Comparison of ENCODE assay signal across 8 cellular contexts in genomic region chr10:73247509-73248258, GRCh38. TPM values are rescaled to one million over a fixed set of nuclear protein-coding genes. Genes with fewer than 3 reads are reported as not detected.
DNase-seq lines count a peak whose midpoint lies in the region; ATAC-seq and TF ChIP-seq lines count a peak whose summit lies in the region.

No MANE protein-coding gene starts in this region.

- intact Hi-C loops in sciatic nerve (cut with DNase I) = no loop called here

- H3K36me3 ChIP-seq in ACC112 (ENCODE audit: insufficient read depth, low read length) = peaks cover 15% of the 10 kb centered on the region

- H3K4me1 ChIP-seq in ACC112 (ENCODE audit: control insufficient read depth, insufficient read depth, low read length, unreplicated experiment) = peaks cover 35% of the 10 kb centered on the region

- peak overlapping the region; percentile 91 for H3K27ac ChIP-seq in ACC112 (ENCODE audit: low read depth, low read length)

- peak overlapping the region; percentile 99 for H3K27ac Mint-ChIP-seq in mesothelial cell of epicardium

- no peaks in the 10 kb centered on the region for H3K9me3 Mint-ChIP-seq in mesothelial cell of epicardium

- DNase-seq in HT1080 (ENCODE audit: low read depth) (peak; percentile 6), astrocyte of the spinal cord (ENCODE audit: low read depth, low spot score) (no peak), mesothelial cell of epicardium (ENCODE audit: low spot score in 2 of 2, unreplicated experiment in 2 of 2) (no peak), sciatic nerve (ENCODE audit: low spot score) (no peak), pons (ENCODE audit: low spot score) (no peak)

- peak overlapping the region; percentile 79 for H3K4me3 ChIP-seq in ACC112 (ENCODE audit: low read depth, low read length)
- H3K4me3 ChIP-seq in astrocyte of the spinal cord (ENCODE audit: low read depth, low read length) = peak overlapping the region; percentile 84

- no peaks in the 10 kb centered on the region for H3K27me3 Mint-ChIP-seq in mesothelial cell of epicardium (ENCODE audit: low read depth)

- ATAC-seq in sciatic nerve = no peak
- no peak for ATAC-seq in GM21576 (IDR thresholded peaks at IDR 0.05; ENCODE audit: unreplicated experiment)
- no peak for ATAC-seq in GM21423 (IDR thresholded peaks at IDR 0.05; ENCODE audit: unreplicated experiment)

- no peaks in the 10 kb centered on the region for H3K27me3 ChIP-seq in ACC112 (ENCODE audit: insufficient read depth, low read length)

- H3K4me3 Mint-ChIP-seq in mesothelial cell of epicardium = peak overlapping the region; percentile 98

- H3K36me3 Mint-ChIP-seq in mesothelial cell of epicardium = peaks cover 14% of the 10 kb centered on the region

- H3K4me1 Mint-ChIP-seq in mesothelial cell of epicardium = peaks cover 55% of the 10 kb centered on the region

- in situ Hi-C loops in astrocyte of the spinal cord (cut with HindIII; ENCODE audit: low sequenced_read_pairs) = no loop called here

- peaks cover 65% of the 10 kb centered on the region for H3K79me2 ChIP-seq in ACC112 (ENCODE audit: control insufficient read depth, insufficient read depth, low read length, unreplicated experiment)

- H2AFZ ChIP-seq in ACC112 (ENCODE audit: low read length, unreplicated experiment) = no peak overlapping the region

- TF ChIP-seq CTCF in astrocyte of the spinal cord (IDR thresholded peaks at IDR 0.05; ENCODE audit: low read depth, low read length) = no peak
- TF ChIP-seq CTCF in mesothelial cell of epicardium (IDR thresholded peaks at IDR 0.05; ENCODE audit: unreplicated experiment) = no peak

RNA-seq across cellular contexts. Expression of gene DNAJC9, which starts 0.6 kb away (rescaled TPM):
- total RNA-seq in HT1080 (2014; rRNA removed; shearing (Covaris generic)) = 72.5 and 75.2 TPM in 2 replicates
- polyA plus RNA-seq in HT1080 (2015; cell fraction: cytosol; rRNA removed) = 34.5 and 35.1 TPM in 2 replicates
- polyA plus RNA-seq in HT1080 (2015; cell fraction: nucleus; rRNA removed) = 27.3 and 27.7 TPM in 2 replicates
- total RNA-seq in mesothelial cell of epicardium = 32.1 to 32.7 TPM (median 32.5 TPM) in 3 replicates
- total RNA-seq in sciatic nerve = 13.1 TPM

RNA-seq across cellular contexts. Expression of gene MRPS16, which starts 4.8 kb away (rescaled TPM):
- 158 and 166 TPM in 2 replicates for total RNA-seq in HT1080 (2014; rRNA removed; shearing (Covaris generic))
- polyA plus RNA-seq in HT1080 (2015; cell fraction: cytosol; rRNA removed) = 118 and 125 TPM in 2 replicates
- polyA plus RNA-seq in HT1080 (2015; cell fraction: nucleus; rRNA removed) = 53.3 and 59.7 TPM in 2 replicates
- 62.5 to 72.2 TPM (median 65.2 TPM) in 3 replicates for total RNA-seq in mesothelial cell of epicardium
- total RNA-seq in sciatic nerve = 40.6 TPM
